ENCODE assay signal across 18 cellular contexts in genomic region chrX:111649641-111650040, GRCh38. TPM values are rescaled to one million over a fixed set of nuclear protein-coding genes. Genes with fewer than 3 reads are reported as not detected.
DNase-seq lines count a peak whose midpoint lies in the region; ATAC-seq, FAIRE-seq and TF ChIP-seq lines count a peak whose summit lies in the region.
"Had no signal": no experiment of that assay in that cellular context is flagged by ENCODE, and none has a peak within 500 bp of the region (broad histone marks: within the 10 kb centered on the region; RNA-seq: fewer than 3 reads in every experiment).

No MANE protein-coding gene starts in this region.

- H2AFZ ChIP-seq in mammary epithelial cell (ENCODE audit: low read depth, low read length), result no peak overlapping the region
- H2AFZ ChIP-seq in mesenchymal stem cell (ENCODE audit: low read depth, low read length), result no peak overlapping the region
- H2AFZ ChIP-seq: GM23338 had no signal

- FAIRE-seq in kidney (lab: Jason Lieb, UNC), result no peak

- H3K4me1 ChIP-seq in mammary epithelial cell (ENCODE audit: insufficient read depth, low read length), result no peaks in the 10 kb centered on the region
- H3K4me1 ChIP-seq in mesenchymal stem cell (ENCODE audit: control insufficient read depth, insufficient read depth, low read depth, low read length), result no peaks in the 10 kb centered on the region
- no peaks in the 10 kb centered on the region for H3K4me1 ChIP-seq in kidney (ENCODE audit: control insufficient read depth in 1 of 2, insufficient read depth in 1 of 2, low read depth in 1 of 2, low read length in 2 of 2)

- no peak overlapping the region for H2BK5ac ChIP-seq in mesenchymal stem cell (ENCODE audit: low read depth, low read length, poor library complexity, severe bottlenecking)

- in situ Hi-C loops in mammary epithelial cell (cut with MboI; ENCODE audit: low sequenced_read_pairs in 2 of 2), result no loop called here

- H3K27ac ChIP-seq in mammary epithelial cell (ENCODE audit: insufficient read depth, low read depth, low read length) (no peak overlapping the region), epithelial cell of prostate (no peak overlapping the region), mesenchymal stem cell (ENCODE audit: low read length, poor library complexity, severe bottlenecking) (no peak overlapping the region), kidney (ENCODE audit: low read depth in 2 of 2, low read length in 2 of 2) (no peak overlapping the region)

- no peaks in the 10 kb centered on the region for H3K79me1 ChIP-seq in mesenchymal stem cell (replicated peaks; ENCODE audit: low read length, poor library complexity, severe bottlenecking)

- CTCF ChIA-PET in mammary epithelial cell (lab: Charles Lee; ENCODE audit: low non-redundant PET), result no interaction called here

- H3K9me3 ChIP-seq in mammary epithelial cell (replicated peaks; ENCODE audit: insufficient read depth, low read length) (no peaks in the 10 kb centered on the region), mesenchymal stem cell (ENCODE audit: control insufficient read depth, low read length) (peaks cover 6% of the 10 kb centered on the region), kidney (ENCODE audit: control insufficient read depth in 1 of 2, low read length in 2 of 2) (no peaks in the 10 kb centered on the region)

- TF ChIP-seq CTCF in mammary epithelial cell (conservative IDR thresholded peaks at IDR 0.05 in 1 of 2, IDR thresholded peaks at IDR 0.05 in 1 of 2; ENCODE audit: extremely low read depth in 1 of 2, insufficient read depth in 1 of 2, low read depth in 1 of 2, low read length in 2 of 2) (no peak), kidney (IDR thresholded peaks at IDR 0.05; ENCODE audit: borderline replicate concordance, extremely low read depth, insufficient read depth) (no peak)

- no peaks in the 10 kb centered on the region for H3K36me3 ChIP-seq in mammary epithelial cell (ENCODE audit: insufficient read depth, low read length)
- no peaks in the 10 kb centered on the region for H3K36me3 ChIP-seq in mesenchymal stem cell (ENCODE audit: control insufficient read depth in 1 of 2, insufficient read depth in 2 of 2, low read depth in 1 of 2, low read length in 2 of 2)
- no peaks in the 10 kb centered on the region for H3K36me3 ChIP-seq in kidney (ENCODE audit: control insufficient read depth in 1 of 2, insufficient read depth in 2 of 2, low read length in 2 of 2)

- H2BK15ac ChIP-seq in mesenchymal stem cell (ENCODE audit: low read depth, poor library complexity, severe bottlenecking), result no peak overlapping the region

- intact Hi-C loops in mammary epithelial cell (cut with micrococcal nuclease) (loop anchor here (10.0 kb wide), 2 partner anchors 385 to 485 kb away; no protein-coding TSS in a partner anchor), kidney (cut with DNase I) (no loop called here)

- H3K4me2 ChIP-seq in mammary epithelial cell (ENCODE audit: insufficient read depth, low read depth, low read length) (no peak overlapping the region), mesenchymal stem cell (ENCODE audit: low read length, poor library complexity, severe bottlenecking) (no peak overlapping the region)
- H3K4me2 ChIP-seq: GM23338 had no signal

- no peak for TF ChIP-seq POLR2A in GM18505 (IDR thresholded peaks at IDR 0.05; ENCODE audit: borderline replicate concordance, extremely low read depth, insufficient read depth, insufficient read length)

- DNase-seq in HT1080 (ENCODE audit: low read depth), result peak; percentile 0
- peak; percentile 55 for DNase-seq in mammary epithelial cell
- DNase-seq in epithelial cell of prostate (ENCODE audit: low read depth, low spot score), result peak; percentile 22
- no peak for DNase-seq in mesenchymal stem cell
- no peak for DNase-seq in Kasumi-1 (lab: John Stamatoyannopoulos, UW)
- DNase-seq in kidney, result no peak
- DNase-seq: C1 segment of cervical spinal cord; Calu3; CD4-positive, alpha-beta memory T cell; COR-L47; DMS53; DMS79 treated with DMSO at 0.1 percent for 48 hours; GF-D8; H9 had no signal

- H3K27me3 ChIP-seq in mammary epithelial cell (ENCODE audit: insufficient read depth, low read length) (no peaks in the 10 kb centered on the region), mesenchymal stem cell (ENCODE audit: control insufficient read depth in 1 of 2, insufficient read depth in 1 of 2, low read length in 2 of 2) (peaks cover 0 to 3% of the 10 kb centered on the region in 2 experiments)

- no TSS peak for BruUV-seq in mammary epithelial cell (replicated peaks; lab: Mats Ljungman, UMichigan)

- H3K9ac ChIP-seq in mammary epithelial cell (ENCODE audit: insufficient read depth, low read length) (no peak overlapping the region), mesenchymal stem cell (ENCODE audit: low read length) (no peak overlapping the region), kidney (ENCODE audit: low read length in 2 of 2) (no peak overlapping the region)

- no peaks in the 10 kb centered on the region for H4K20me1 ChIP-seq in mammary epithelial cell (ENCODE audit: insufficient read depth, low read length)

- no peak overlapping the region for H4K8ac ChIP-seq in mesenchymal stem cell (ENCODE audit: low read length)

- no peak overlapping the region for H3K23ac ChIP-seq in mesenchymal stem cell (ENCODE audit: low read length in 2 of 2)

- H4K91ac ChIP-seq in mesenchymal stem cell (ENCODE audit: low read length), result peak overlapping the region; percentile 39

- H3K79me2 ChIP-seq in mammary epithelial cell (ENCODE audit: insufficient read depth, low read length), result no peaks in the 10 kb centered on the region

- no peak overlapping the region for H2BK12ac ChIP-seq in mesenchymal stem cell (ENCODE audit: low read length in 2 of 2)

- no peak overlapping the region for H3K4ac ChIP-seq in mesenchymal stem cell (ENCODE audit: low read depth in 1 of 2, low read length in 2 of 2)

- H2AK5ac ChIP-seq in mesenchymal stem cell (ENCODE audit: low read length, severe bottlenecking), result no peak overlapping the region

- no peak overlapping the region for H2BK120ac ChIP-seq in mesenchymal stem cell (ENCODE audit: low read depth, low read length)

- dilution Hi-C loops in mammary epithelial cell (cut with HindIII; ENCODE audit: low sequenced_read_pairs), result no loop called here

- H3K4me3 ChIP-seq in mammary epithelial cell (replicated peaks in 1 of 3; ENCODE audit: insufficient read depth in 1 of 3, low read depth in 2 of 3, low read length in 3 of 3) (no peak overlapping the region), mesenchymal stem cell (ENCODE audit: insufficient read depth in 1 of 2, low read depth in 1 of 2, low read length in 2 of 2) (no peak overlapping the region), kidney (ENCODE audit: low read length in 2 of 2) (no peak overlapping the region)
- H3K4me3 ChIP-seq: GM23338 had no signal

- 29% methylated on average over 1 of the region's 1 CpG for WGBS in mammary epithelial cell (ENCODE audit: low coverage, missing lambda C conversion rate)
- 67% methylated on average over 1 of the region's 1 CpG for WGBS in mesenchymal stem cell

- no peak overlapping the region for H3K18ac ChIP-seq in mesenchymal stem cell (ENCODE audit: low read depth in 1 of 2, low read length in 2 of 2)

- peak overlapping the region in 1 of 2 experiments; percentile 3 for H3K14ac ChIP-seq in mesenchymal stem cell (ENCODE audit: low read length in 2 of 2)

- no peak for ATAC-seq in GM18505 (IDR thresholded peaks at IDR 0.05; ENCODE audit: unreplicated experiment)
- ATAC-seq in GM21367 (IDR thresholded peaks at IDR 0.05; ENCODE audit: unreplicated experiment), result no peak
- ATAC-seq: GM23338, HCT116 had no signal

RNA-seq across cellular contexts. Expression of gene ALG13, which starts 31.3 kb away (rescaled TPM):
- total RNA-seq in HT1080 (2014; rRNA removed; shearing (Covaris generic)), result 29.9 and 57.1 TPM in 2 replicates
- polyA plus RNA-seq in HT1080 (2015; cell fraction: cytosol; rRNA removed), result 29.3 and 35.1 TPM in 2 replicates
- polyA plus RNA-seq in HT1080 (2015; cell fraction: nucleus; rRNA removed), result 70.4 and 79.4 TPM in 2 replicates
- 10 to 100 TPM; 36.2 to 45.5 TPM for total RNA-seq in mammary epithelial cell
- 33.1 TPM for polyA plus RNA-seq in mammary epithelial cell
- 80.4 TPM for polyA minus RNA-seq in mammary epithelial cell
- 29.9 TPM for polyA plus RNA-seq in mesenchymal stem cell (2013, experiment 1 of 2)
- polyA plus RNA-seq in mesenchymal stem cell (2013, experiment 2 of 2), result 29.0 TPM
- total RNA-seq in kidney, result 45.5 TPM
- 43.1 TPM for polyA plus RNA-seq in kidney (ENCODE audit: insufficient read depth, low read depth, low replicate concordance)

Comparison
In these comparisons a context has a peak if more than half of its experiments do, and no peak if none do; other contexts are left out.
1. DNase-seq: peak in HT1080 (single experiment), mammary epithelial cell (single experiment) and epithelial cell of prostate (single experiment); none in mesenchymal stem cell (single experiment), Kasumi-1 (0 of 2) and kidney (single experiment).